Comparison of ENCODE assay signal across 16 cellular contexts in genomic region chr1:174041369-174041768, GRCh38.
"Had no signal": no experiment of that assay in that cellular context is flagged by ENCODE, and none has a peak within 500 bp of the region (broad histone marks: within the 10 kb centered on the region; RNA-seq: fewer than 3 reads in every experiment).

No MANE protein-coding gene starts in this region.

- DNase-seq: KBM-7, MM.1S, NCI-H1092 treated with DMSO at 0.1 percent for 48 hours, NCI-H1436, NCI-H2029, NCI-H2081 treated with DMSO at 0.1 percent for 48 hours, NCI-H2171, NCI-H226, NCI-H446, NCI-H510A, NCI-H524 treated with DMSO at 0.1 percent for 48 hours, NCI-H69, NCI-H774, SHP77 had no signal

- H3K27ac ChIP-seq: RWPE1 had no signal

- ATAC-seq: Panc1 had no signal
